In the genomic region with DNA sequence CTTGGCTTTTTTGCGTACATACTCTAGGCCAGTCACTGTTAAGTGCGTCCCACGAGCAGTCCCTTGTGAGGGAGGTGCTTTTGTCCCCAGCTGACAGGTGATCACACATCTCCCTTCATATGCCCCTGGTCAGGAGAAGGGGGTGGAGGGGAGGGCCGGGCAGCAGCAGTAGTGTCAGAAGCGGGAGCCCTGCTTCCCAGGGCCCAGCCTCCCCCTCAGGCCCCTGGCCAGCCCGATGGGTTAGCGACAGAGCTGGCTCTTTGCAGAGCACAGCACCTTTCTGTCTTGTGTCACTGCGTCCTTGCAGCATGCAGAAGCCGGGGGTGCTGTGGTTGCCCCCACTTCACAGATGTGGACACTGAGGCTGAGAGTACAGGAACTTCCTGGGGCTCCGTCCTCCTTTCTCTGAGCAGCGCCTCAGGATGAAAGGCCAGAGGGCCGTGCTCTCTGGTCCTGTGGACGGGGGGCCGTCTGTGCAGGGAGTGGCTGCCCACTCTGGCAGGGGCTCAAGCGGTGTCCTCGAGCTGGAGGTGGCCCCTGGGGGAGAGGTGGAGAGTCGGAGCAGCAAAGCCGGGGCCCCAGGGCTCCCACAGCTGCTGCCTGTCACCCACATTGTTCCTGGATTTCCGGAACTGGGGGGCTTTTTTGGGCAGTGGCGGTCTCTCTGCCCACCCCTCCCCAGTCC, we compare ENCODE assay signal across 12 cellular contexts.
"Had no signal": no experiment of that assay in that cellular context is flagged by ENCODE, and none has a peak within 500 bp of the region (broad histone marks: within the 10 kb centered on the region; RNA-seq: fewer than 3 reads in every experiment).

No MANE protein-coding gene starts in this region.

- FAIRE-seq: TTC549 had no signal

- H3K27ac ChIP-seq: thoracic aorta had no signal

- H3K27me3 ChIP-seq: heart left ventricle had no signal

- H3K4me3 ChIP-seq: heart left ventricle, thoracic aorta had no signal

- H3K36me3 ChIP-seq: thoracic aorta had no signal

- H3K9me3 ChIP-seq: heart left ventricle, thoracic aorta had no signal

- DNase-seq: activated B cell treated with CpG ODN at 0.5 μM for 24 hours; activated CD4-positive, alpha-beta T cell treated with anti-CD3 and anti-CD28 coated beads, Interleukin-2, amount 10 ng/mL, durations not matched to agents 24 days and 14 days; activated naive CD8-positive, alpha-beta T cell treated with anti-CD3 and anti-CD28 coated beads, Interleukin-2, amount 10 ng/mL, durations not matched to agents 7 days and 5 days; cerebellar nuclear complex; effector memory CD4-positive, alpha-beta T cell; foreskin melanocyte; heart left ventricle; naive thymus-derived CD8-positive, alpha-beta T cell; stimulated activated CD4-positive, alpha-beta T cell treated with anti-CD3 and anti-CD28 coated beads, Interleukin-1b, Interleukin-23, amount 100 ng/mL, for 48 hours; T-helper 2 cell had no signal
